In the genomic region with DNA sequence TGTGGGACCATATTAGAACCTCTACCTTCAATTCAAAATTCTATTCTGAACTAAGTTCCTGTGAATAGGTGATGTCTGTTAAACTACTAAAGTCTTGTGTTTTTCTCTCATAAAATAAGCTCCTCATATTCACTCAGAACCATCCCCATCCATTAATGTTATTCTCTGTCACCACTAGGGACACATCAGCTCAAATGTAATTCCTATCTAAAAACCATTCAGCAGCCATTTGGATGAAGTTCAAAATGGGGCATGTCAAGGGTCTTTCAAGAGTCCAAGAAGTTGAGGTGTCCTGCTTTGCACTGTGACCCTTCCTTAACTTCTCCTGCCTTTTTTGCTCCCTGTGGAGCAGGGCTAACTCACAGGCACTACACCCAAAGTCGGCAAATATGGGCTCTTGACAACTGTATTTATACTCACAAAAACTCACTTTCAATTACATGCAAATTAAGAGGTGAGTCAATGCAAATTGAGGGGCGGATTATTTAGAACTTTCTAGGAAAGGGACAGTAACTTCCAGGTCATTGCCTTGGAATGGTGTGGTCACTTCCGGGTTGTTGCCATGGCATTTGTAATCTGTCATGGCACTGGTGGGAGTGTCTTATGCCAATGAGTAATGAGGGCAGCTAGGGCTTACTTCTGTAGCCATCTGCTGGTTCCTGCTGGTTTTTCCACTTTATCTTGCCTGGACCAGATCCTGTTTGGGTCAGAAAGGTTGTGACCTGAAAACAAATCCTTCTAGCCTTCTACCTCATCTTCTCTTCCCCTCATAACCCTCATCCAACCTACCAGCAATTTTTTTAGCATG, we compare ENCODE assay signal across 15 cellular contexts.
A peak's percentile ranks its signal among the peaks of the same experiment; 100 is the strongest.
DNase-seq lines count a peak whose midpoint lies in the region; ATAC-seq, FAIRE-seq and TF ChIP-seq lines count a peak whose summit lies in the region.
"Had no signal": no experiment of that assay in that cellular context is flagged by ENCODE, and none has a peak within 500 bp of the region (broad histone marks: within the 10 kb centered on the region; RNA-seq: fewer than 3 reads in every experiment).

No MANE protein-coding gene starts in this region.

- no peak for ATAC-seq in PC-3
- ATAC-seq in HG02938 (IDR thresholded peaks at IDR 0.05; ENCODE audit: unreplicated experiment) = no peak
- ATAC-seq in HG02840 (IDR thresholded peaks at IDR 0.05; ENCODE audit: low FRiP score, unreplicated experiment) = no peak
- ATAC-seq: gastroesophageal sphincter, psoas muscle had no signal

- no peaks in the 10 kb centered on the region for H3K9me3 ChIP-seq in PC-3 (ENCODE audit: low read length)
- peaks cover 0 to 3% of the 10 kb centered on the region in 2 donors for H3K9me3 ChIP-seq in neuronal stem cell (replicated peaks in 1 of 2; ENCODE audit: control insufficient read depth in 2 of 2, insufficient read depth in 1 of 2, low read depth in 1 of 2, low read length in 2 of 2)
- H3K9me3 ChIP-seq: psoas muscle had no signal

- no peak overlapping the region for H2AK5ac ChIP-seq in neuronal stem cell (ENCODE audit: low read depth, low read length)

- H3K27me3 ChIP-seq in PC-3 (ENCODE audit: low read length) = no peaks in the 10 kb centered on the region
- H3K27me3 ChIP-seq in bronchial epithelial cell (ENCODE audit: control insufficient read depth, insufficient read depth, low read length) = no peaks in the 10 kb centered on the region
- no peaks in the 10 kb centered on the region for H3K27me3 ChIP-seq in neuronal stem cell (ENCODE audit: control insufficient read depth in 3 of 3, insufficient read depth in 3 of 3, low read depth in 1 of 3, low read length in 3 of 3)
- H3K27me3 ChIP-seq: gastroesophageal sphincter had no signal

- H3K4me1 ChIP-seq in PC-3 (ENCODE audit: insufficient read depth, low read length) (0 out of 2 replicates have a peak, but pooled peaks cover 5% of the 10 kb centered on the region), neuronal stem cell (ENCODE audit: control insufficient read depth in 2 of 2, insufficient read depth in 1 of 2, low read depth in 1 of 2, low read length in 2 of 2) (no peaks in the 10 kb centered on the region)
- H3K4me1 ChIP-seq: gastroesophageal sphincter, psoas muscle had no signal

- intact Hi-C loops in PC-3 (cut with micrococcal nuclease) = no loop called here

- DNase-seq in H54 (ENCODE audit: insufficient read length, low spot score) = peak; percentile 17
- peak; percentile 90 for DNase-seq in PC-3
- DNase-seq in bronchial epithelial cell (ENCODE audit: low read depth) = peak; percentile 40
- DNase-seq in neuronal stem cell (ENCODE audit: low spot score) = no peak
- DNase-seq in NCI-H2227 treated with DMSO at 0.1 percent for 48 hours (lab: John Stamatoyannopoulos, UW) = no peak
- DNase-seq: activated T-cell treated with anti-CD3 and anti-CD28 coated beads, Interleukin-2, amount 50 U/mL, for 1 hour; DMS79; Karpas-422; NK-92 treated with Interleukin-12 subunit alpha and Interleukin-12 subunit beta, amount 100 ng/mL, for 24 hours; psoas muscle had no signal

- no peak overlapping the region for H2BK120ac ChIP-seq in neuronal stem cell (ENCODE audit: low read depth, low read length)

- FAIRE-seq in H54 (lab: Jason Lieb, UNC) (peak; percentile 100), bronchial epithelial cell (lab: Jason Lieb, UNC) (no peak)
- FAIRE-seq: TTC549 had no signal

- H3F3A ChIP-seq in PC-3 (ENCODE audit: low read length, unreplicated experiment) = no peaks in the 10 kb centered on the region

- no peak overlapping the region for H3K4me3 ChIP-seq in PC-3 (ENCODE audit: low read length)
- no peak overlapping the region for H3K4me3 ChIP-seq in bronchial epithelial cell (ENCODE audit: low read depth, low read length)
- no peak overlapping the region for H3K4me3 ChIP-seq in neuronal stem cell (ENCODE audit: low read length in 2 of 2)
- H3K4me3 ChIP-seq: cardiac muscle cell, gastroesophageal sphincter, psoas muscle had no signal

- no peak overlapping the region for H4K8ac ChIP-seq in neuronal stem cell (ENCODE audit: low read depth, low read length)

- peak; percentile 24; the same call in 1 of the 2 replicates for TF ChIP-seq POLR2A in H54 (IDR thresholded peaks at IDR 0.05; ENCODE audit: low read depth, low read length)

- H3K36me3 ChIP-seq in PC-3 (ENCODE audit: low read depth, low read length) = no peaks in the 10 kb centered on the region
- H3K36me3 ChIP-seq in bronchial epithelial cell (ENCODE audit: control insufficient read depth, insufficient read depth, low read length) = no peaks in the 10 kb centered on the region
- no peaks in the 10 kb centered on the region for H3K36me3 ChIP-seq in neuronal stem cell (replicated peaks in 1 of 2; ENCODE audit: control insufficient read depth in 2 of 2, insufficient read depth in 2 of 2, low read length in 2 of 2)
- H3K36me3 ChIP-seq: cardiac muscle cell, gastroesophageal sphincter had no signal

- H3K4me2 ChIP-seq in PC-3 (ENCODE audit: low read length) (0 out of 2 replicates have a peak overlapping the region, but pooled peaks have one; percentile 12), neuronal stem cell (ENCODE audit: insufficient read depth, low read length, poor library complexity, severe bottlenecking) (no peak overlapping the region)

- no peaks in the 10 kb centered on the region for H3K79me2 ChIP-seq in PC-3 (ENCODE audit: low read length)

- H2BK15ac ChIP-seq in neuronal stem cell (ENCODE audit: low read length) = no peak overlapping the region

- TF ChIP-seq CTCF in PC-3 (conservative IDR thresholded peaks at IDR 0.05; ENCODE audit: low read depth, low read length) (peak; percentile 43), bronchial epithelial cell (IDR thresholded peaks at IDR 0.05; ENCODE audit: insufficient read depth, low read length, severe bottlenecking) (no peak)

- H3K18ac ChIP-seq in neuronal stem cell (ENCODE audit: low read length) = no peak overlapping the region

- H4K91ac ChIP-seq in neuronal stem cell (ENCODE audit: low read depth, low read length, poor library complexity) = no peak overlapping the region

- POLR2A ChIA-PET in PC-3 (lab: Charles Lee; ENCODE audit: unreplicated experiment) = no interaction called here

- no peaks in the 10 kb centered on the region for H4K20me1 ChIP-seq in PC-3 (ENCODE audit: low read length)

- H3K9me2 ChIP-seq in PC-3 (replicated peaks; ENCODE audit: low read length) = no peaks in the 10 kb centered on the region

- H3K9ac ChIP-seq in PC-3 (ENCODE audit: low read length) = no peak overlapping the region
- no peak overlapping the region for H3K9ac ChIP-seq in neuronal stem cell (ENCODE audit: low read depth, low read length, poor library complexity)

- H3K23ac ChIP-seq in neuronal stem cell (ENCODE audit: low read depth, low read length, poor library complexity) = no peak overlapping the region

- CTCF ChIA-PET in PC-3 (lab: Charles Lee) = no interaction called here

- no peak overlapping the region for H3K14ac ChIP-seq in neuronal stem cell (ENCODE audit: low read length)

- no TSS peak for BruUV-seq in PC-3 (replicated peaks; lab: Mats Ljungman, UMichigan)

- peak overlapping the region; percentile 60; the same call in 1 of the 2 replicates for H2AFZ ChIP-seq in PC-3 (ENCODE audit: low read length)
- peak overlapping the region; percentile 30 for H2AFZ ChIP-seq in neuronal stem cell (ENCODE audit: low read length)

- WGBS in neuronal stem cell (ENCODE audit: extremely low coverage in 2 of 2, insufficient read length in 2 of 2, insufficient replicate concordance in 1 of 2), 2 donors = no CpG with 5 or more reads among the region's 3 CpGs

- H3K4ac ChIP-seq in neuronal stem cell (ENCODE audit: low read length) = no peak overlapping the region

- H2BK5ac ChIP-seq in neuronal stem cell (ENCODE audit: low read length) = no peak overlapping the region

- H3K27ac ChIP-seq in PC-3 (ENCODE audit: low read length) = no peak overlapping the region
- no peak overlapping the region for H3K27ac ChIP-seq in neuronal stem cell (replicated peaks; ENCODE audit: low read length)
- H3K27ac ChIP-seq: cardiac muscle cell, gastroesophageal sphincter, psoas muscle had no signal

- H2BK12ac ChIP-seq in neuronal stem cell (ENCODE audit: low read length) = no peak overlapping the region

- no peaks in the 10 kb centered on the region for H3K79me1 ChIP-seq in neuronal stem cell (ENCODE audit: low read depth, low read length)

Comparison
In these comparisons a context has a peak if more than half of its experiments do, and no peak if none do; other contexts are left out.
1. DNase-seq: peak in H54 (single experiment), PC-3 (single experiment) and bronchial epithelial cell (single experiment); none in neuronal stem cell (single experiment) and NCI-H2227 treated with DMSO at 0.1 percent for 48 hours (single experiment).